Comparison of ENCODE assay signal across 19 cellular contexts in genomic region chr1:229769809-229770208, GRCh38.
DNase-seq lines count a peak whose midpoint lies in the region; ATAC-seq and TF ChIP-seq lines count a peak whose summit lies in the region.
"Had no signal": no experiment of that assay in that cellular context is flagged by ENCODE, and none has a peak within 500 bp of the region (broad histone marks: within the 10 kb centered on the region; RNA-seq: fewer than 3 reads in every experiment).

No MANE protein-coding gene starts in this region.

- in situ Hi-C loops in IMR-90 (cut with MboI; ENCODE audit: low sequenced_read_pairs), result no loop called here

- POLR2A ChIA-PET in IMR-90 (lab: Charles Lee; ENCODE audit: unreplicated experiment), result no interaction called here
- POLR2A ChIA-PET in Caco-2 (lab: Charles Lee), result no interaction called here

- no peaks in the 10 kb centered on the region for H3K27me3 ChIP-seq in IMR-90 (ENCODE audit: control insufficient read depth, insufficient read depth, low read length)
- no peaks in the 10 kb centered on the region for H3K27me3 ChIP-seq in psoas muscle (ENCODE audit: insufficient read depth in 3 of 3, low read length in 2 of 3)
- no peaks in the 10 kb centered on the region; the same call in 1 of the 2 replicates for H3K27me3 ChIP-seq in Caco-2 (replicated peaks; ENCODE audit: control insufficient read depth, insufficient read depth, low read length)
- H3K27me3 ChIP-seq in endodermal cell (ENCODE audit: control insufficient read depth, insufficient read depth, low read length, poor library complexity, severe bottlenecking), result no peaks in the 10 kb centered on the region
- H3K27me3 ChIP-seq: BLaER1 treated with 17β-estradiol and CSF1 and Interleukin-3, amounts not matched to agents 10 nM and 100 nM had no signal

- no peak overlapping the region for H4K91ac ChIP-seq in IMR-90 (ENCODE audit: insufficient read depth, low read depth, low read length)

- DNase-seq in IMR-90 (no peak), psoas muscle (no peak), Caco-2 (no peak), endodermal cell (no peak)
- DNase-seq: 8988T; AML-193; CD4-positive, alpha-beta T cell; CD8-positive, alpha-beta T cell; DMS 273 treated with DMSO at 0.1 percent for 48 hours; DMS153; DMS53; DMS79; DND-41; EL; GDM1 had no signal

- no peak overlapping the region for H4K5ac ChIP-seq in IMR-90 (ENCODE audit: low read depth, low read length)

- H3K36me3 Mint-ChIP-seq in Caco-2 (ENCODE audit: insufficient read depth, unreplicated experiment) (no peaks in the 10 kb centered on the region), endodermal cell (ENCODE audit: low read depth) (no peaks in the 10 kb centered on the region)
- H3K36me3 Mint-ChIP-seq: CD8-positive, alpha-beta T cell had no signal

- no peak overlapping the region for H2BK20ac ChIP-seq in IMR-90 (ENCODE audit: low read depth, low read length)

- H4K8ac ChIP-seq in IMR-90 (ENCODE audit: low read depth in 2 of 2, low read length in 2 of 2), result no peak overlapping the region

- H2BK5ac ChIP-seq in IMR-90 (ENCODE audit: low read depth, low read length, poor library complexity, severe bottlenecking), result no peak overlapping the region

- CTCF ChIA-PET in IMR-90 (lab: Yijun Ruan, JAX), result no interaction called here
- CTCF ChIA-PET in Caco-2 (lab: Charles Lee), result no interaction called here

- no peak overlapping the region for H2AFZ ChIP-seq in IMR-90 (replicated peaks; ENCODE audit: low read length, poor library complexity)

- H3K4me3 Mint-ChIP-seq in Caco-2 (ENCODE audit: unreplicated experiment) (no peak overlapping the region), endodermal cell (no peak overlapping the region)
- H3K4me3 Mint-ChIP-seq: B cell; CD4-positive, alpha-beta T cell; CD8-positive, alpha-beta T cell had no signal

- H3K4me1 Mint-ChIP-seq in Caco-2 (ENCODE audit: low read depth, unreplicated experiment) (no peaks in the 10 kb centered on the region), endodermal cell (no peaks in the 10 kb centered on the region)

- no peak overlapping the region for H2AK9ac ChIP-seq in IMR-90 (replicated peaks; ENCODE audit: low read depth, low read length, poor library complexity)

- no peak overlapping the region for H3K18ac ChIP-seq in IMR-90 (ENCODE audit: low read depth, low read length)

- H3K4ac ChIP-seq in IMR-90 (ENCODE audit: low read depth, low read length), result no peak overlapping the region

- no peaks in the 10 kb centered on the region for H3K79me1 ChIP-seq in IMR-90 (ENCODE audit: low read depth in 1 of 2, low read length in 2 of 2)

- H3K9me1 ChIP-seq in IMR-90 (ENCODE audit: insufficient read depth, low read length), result no peaks in the 10 kb centered on the region

- dilution Hi-C loops in IMR-90 (cut with HindIII; ENCODE audit: low sequenced_read_pairs, unreplicated experiment), result no loop called here

- no CpG with 5 or more reads among the region's 5 CpGs for WGBS in IMR-90 (ENCODE audit: extremely low coverage in 2 of 2, insufficient read length in 1 of 2), 2 experiments
- 78 to 90% (median 85%) methylated on average over 5 of the region's 5 CpGs for WGBS in psoas muscle, 3 donors
- 90 to 93% methylated on average over 3 to 5 of the region's 5 CpGs for WGBS in endodermal cell (ENCODE audit: insufficient coverage in 1 of 2, insufficient read length in 1 of 2), 2 experiments

- no peak overlapping the region for H2AK5ac ChIP-seq in IMR-90 (ENCODE audit: low read depth, low read length)

- no peaks in the 10 kb centered on the region for H3K9me3 ChIP-seq in IMR-90 (ENCODE audit: control insufficient read depth, insufficient read depth, low read length)
- no peaks in the 10 kb centered on the region for H3K9me3 ChIP-seq in psoas muscle
- no peaks in the 10 kb centered on the region for H3K9me3 ChIP-seq in Caco-2
- no peaks in the 10 kb centered on the region for H3K9me3 ChIP-seq in endodermal cell (ENCODE audit: control insufficient read depth, low read length)

- no peak overlapping the region for H2BK120ac ChIP-seq in IMR-90 (ENCODE audit: low read depth, low read length)

- no peak for TF ChIP-seq RAD21 in IMR-90 (IDR thresholded peaks at IDR 0.05; ENCODE audit: low read length)

- H3K4me3 ChIP-seq in IMR-90 (ENCODE audit: insufficient read depth, low read depth, low read length), result no peak overlapping the region
- no peak overlapping the region for H3K4me3 ChIP-seq in psoas muscle
- H3K4me3 ChIP-seq in Caco-2 (ENCODE audit: low read depth, low read length), result no peak overlapping the region
- no peak overlapping the region for H3K4me3 ChIP-seq in endodermal cell (ENCODE audit: low read length)
- H3K4me3 ChIP-seq: BLaER1 treated with 17β-estradiol and CSF1 and Interleukin-3, amounts not matched to agents 10 nM and 100 nM; GM12878 had no signal

- H3K14ac ChIP-seq in IMR-90 (replicated peaks; ENCODE audit: low read depth, low read length), result no peak overlapping the region

- no peaks in the 10 kb centered on the region for H3K9me3 Mint-ChIP-seq in Caco-2 (ENCODE audit: unreplicated experiment)
- no peaks in the 10 kb centered on the region for H3K9me3 Mint-ChIP-seq in endodermal cell
- H3K9me3 Mint-ChIP-seq: CD4-positive, alpha-beta T cell; CD8-positive, alpha-beta T cell had no signal

- H3K27ac Mint-ChIP-seq in Caco-2 (ENCODE audit: unreplicated experiment) (no peak overlapping the region), endodermal cell (no peak overlapping the region)
- H3K27ac Mint-ChIP-seq: B cell; CD4-positive, alpha-beta T cell; CD8-positive, alpha-beta T cell had no signal

- H3K9ac ChIP-seq in IMR-90 (ENCODE audit: low read depth, low read length) (no peak overlapping the region), endodermal cell (ENCODE audit: extremely low read depth, low read length, poor library complexity, severe bottlenecking) (no peak overlapping the region)
- H3K9ac ChIP-seq: BLaER1 treated with 17β-estradiol and CSF1 and Interleukin-3, amounts not matched to agents 10 nM and 100 nM had no signal

- peaks cover 9% of the 10 kb centered on the region for H3K27me3 Mint-ChIP-seq in Caco-2 (ENCODE audit: insufficient read depth, unreplicated experiment)
- H3K27me3 Mint-ChIP-seq in endodermal cell (ENCODE audit: insufficient read depth), result no peaks in the 10 kb centered on the region

- H3K4me1 ChIP-seq in IMR-90 (ENCODE audit: control insufficient read depth, insufficient read depth, low read length), result no peaks in the 10 kb centered on the region
- H3K4me1 ChIP-seq in psoas muscle, result no peaks in the 10 kb centered on the region
- no peaks in the 10 kb centered on the region for H3K4me1 ChIP-seq in Caco-2
- no peaks in the 10 kb centered on the region for H3K4me1 ChIP-seq in endodermal cell (ENCODE audit: control insufficient read depth, insufficient read depth, low read length)

- H3K36me3 ChIP-seq in IMR-90 (ENCODE audit: control insufficient read depth, insufficient read depth, low read length) (no peaks in the 10 kb centered on the region), psoas muscle (ENCODE audit: insufficient read depth in 1 of 2, low read depth in 1 of 2) (no peaks in the 10 kb centered on the region), Caco-2 (ENCODE audit: control insufficient read depth, insufficient read depth, low read length) (no peaks in the 10 kb centered on the region), endodermal cell (ENCODE audit: control insufficient read depth, insufficient read depth, low read length) (no peaks in the 10 kb centered on the region)
- H3K36me3 ChIP-seq: BLaER1 treated with 17β-estradiol and CSF1 and Interleukin-3, amounts not matched to agents 10 nM and 100 nM had no signal

- H3K27ac ChIP-seq in IMR-90 (ENCODE audit: insufficient read depth, low read length) (no peak overlapping the region), VCaP (peak overlapping the region; percentile 76; the same call in 1 of the 2 replicates), psoas muscle (no peak overlapping the region), endodermal cell (ENCODE audit: low read depth, low read length) (no peak overlapping the region)
- H3K27ac ChIP-seq: BLaER1 treated with 17β-estradiol and CSF1 and Interleukin-3, amounts not matched to agents 10 nM and 100 nM had no signal

- no peak for ATAC-seq in IMR-90 (ENCODE audit: low read depth)
- no peak for ATAC-seq in psoas muscle
- ATAC-seq: CD8-positive, alpha-beta T cell; GM12878 had no signal

- no peak overlapping the region for H2BK15ac ChIP-seq in IMR-90 (ENCODE audit: low read depth, low read length)

- no peak for TF ChIP-seq POLR2A in IMR-90 (IDR thresholded peaks at IDR 0.05; ENCODE audit: low read depth, low read length)

- H4K20me1 ChIP-seq in IMR-90 (ENCODE audit: insufficient read depth, low read length), result no peaks in the 10 kb centered on the region
- H4K20me1 ChIP-seq: BLaER1 treated with 17β-estradiol and CSF1 and Interleukin-3, amounts not matched to agents 10 nM and 100 nM had no signal

- no peak for TF ChIP-seq CTCF in IMR-90 (conservative IDR thresholded peaks at IDR 0.05; ENCODE audit: low read depth, low read length)
- TF ChIP-seq CTCF in VCaP (conservative IDR thresholded peaks at IDR 0.05), result no peak
- TF ChIP-seq CTCF in psoas muscle (IDR thresholded peaks at IDR 0.05), result no peak
- TF ChIP-seq CTCF in Caco-2 (IDR thresholded peaks at IDR 0.05; ENCODE audit: insufficient read depth in 1 of 2, low read depth in 1 of 2, low read length in 1 of 2, severe bottlenecking in 1 of 2, unreplicated experiment in 1 of 2), result no peak
- no peak for TF ChIP-seq CTCF in endodermal cell (conservative IDR thresholded peaks at IDR 0.05)

- intact Hi-C loops in IMR-90 (cut with micrococcal nuclease) (no loop called here), psoas muscle (cut with DNase I) (no loop called here), Caco-2 (cut with micrococcal nuclease; ENCODE audit: unreplicated experiment) (no loop called here)

- no peak overlapping the region for H3K56ac ChIP-seq in IMR-90 (ENCODE audit: extremely low read depth, insufficient read depth, low read length)

- H3K4me2 ChIP-seq in IMR-90 (ENCODE audit: low read depth, low read length), result no peak overlapping the region
- H3K4me2 ChIP-seq: BLaER1 treated with 17β-estradiol and CSF1 and Interleukin-3, amounts not matched to agents 10 nM and 100 nM had no signal

- H3K23ac ChIP-seq in IMR-90 (ENCODE audit: low read depth, low read length), result no peak overlapping the region

- BruUV-seq in IMR-90 (replicated peaks; lab: Mats Ljungman, UMichigan) (no TSS peak), Caco-2 (replicated peaks; lab: Mats Ljungman, UMichigan) (no TSS peak)

TF ChIP-seq in IMR-90, 13 proteins besides CTCF, POLR2A, EP300 and RAD21 (continues in another document):
- no peak for TF ChIP-seq FOS (IDR thresholded peaks at IDR 0.05; ENCODE audit: low read depth, low read length)
- 0 out of 2 replicates have a peak, but pooled peaks have one; percentile 5 for TF ChIP-seq CEBPB (IDR thresholded peaks at IDR 0.05; ENCODE audit: low read depth, low read length)
- TF ChIP-seq MAZ (IDR thresholded peaks at IDR 0.05; ENCODE audit: borderline replicate concordance, low read depth, low read length), result no peak
